In the genomic region with DNA sequence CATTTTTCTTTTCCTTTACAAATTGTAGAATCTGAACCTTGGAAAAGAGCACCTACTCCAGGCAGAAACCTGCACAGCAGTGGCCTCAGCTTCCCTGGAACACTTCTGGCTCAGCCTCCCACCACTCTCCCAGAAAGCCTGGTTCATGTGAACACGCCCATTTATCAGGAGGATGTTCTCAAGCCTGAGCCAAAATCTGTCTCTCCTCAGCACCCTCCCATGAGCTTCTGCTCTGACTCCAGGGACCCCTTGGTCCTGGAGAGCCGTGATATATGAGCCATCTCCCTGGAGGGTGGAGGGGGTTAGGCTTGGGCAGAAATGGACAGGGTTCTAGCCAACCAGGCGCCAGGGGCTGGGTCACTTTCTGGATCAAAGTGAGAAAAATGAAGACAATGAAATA, we compare ENCODE assay signal across 23 cellular contexts. TPM values are rescaled to one million over a fixed set of nuclear protein-coding genes. Genes with fewer than 3 reads are reported as not detected.
"Had no signal": no experiment of that assay in that cellular context is flagged by ENCODE, and none has a peak within 500 bp of the region (broad histone marks: within the 10 kb centered on the region; RNA-seq: fewer than 3 reads in every experiment).

No MANE protein-coding gene starts in this region.

- H3K27me3 ChIP-seq: MG63, Peyer's patch had no signal

- H3K36me3 ChIP-seq: MG63, Peyer's patch had no signal

- ATAC-seq: activated CD8-positive, alpha-beta T cell treated with anti-CD3 and anti-CD28 coated beads, Interleukin-2, amount 10 ng/mL, durations not matched to agents 7 days and 5 days; WTC11 had no signal

- H3K9me3 ChIP-seq: MG63, Peyer's patch had no signal

- H3K27ac ChIP-seq: Peyer's patch, RWPE1 had no signal

- DNase-seq: activated CD4-positive, alpha-beta T cell treated with anti-CD3 and anti-CD28 coated beads for 48 hours; activated CD4-positive, alpha-beta T cell treated with anti-CD3 and anti-CD28 coated beads, Interleukin-2, amount 50 U/mL, for 4 hours; activated CD4-positive, CD25-positive, alpha-beta regulatory T cell treated with anti-CD3 and anti-CD28 coated beads, Interleukin-2, amount 50 U/mL, for 72 hours; activated CD8-positive, alpha-beta memory T cell treated with anti-CD3 and anti-CD28 coated beads, Interleukin-2, amount 50 U/mL, for 48 hours; activated CD8-positive, alpha-beta T cell treated with anti-CD3 and anti-CD28 coated beads, Interleukin-2, amount 10 ng/mL, durations not matched to agents 7 days and 5 days; activated naive CD4-positive, alpha-beta T cell treated with anti-CD3 and anti-CD28 coated beads for 36 hours; activated T-cell treated with anti-CD3 and anti-CD28 coated beads, Interleukin-2, amount 50 U/mL, for 1 hour; amygdala; MG63; MV-4-11; NCI-H1105; NCI-H1436; NCI-H1694 treated with DMSO at 0.1 percent for 48 hours; NCI-H2081; NCI-H510A treated with DMSO at 0.1 percent for 48 hours; NCI-H69; NK-92 treated with Interleukin-12 subunit alpha and Interleukin-12 subunit beta, amount 100 ng/mL, for 24 hours; Peyer's patch; SHP77 had no signal

- H3K4me3 ChIP-seq: MG63, Peyer's patch had no signal

RNA-seq across cellular contexts. Expression of a gene that starts 10.1 kb away (rescaled TPM):
- total RNA-seq: activated CD8-positive, alpha-beta T cell treated with anti-CD3 and anti-CD28 coated beads, Interleukin-2, amount 10 ng/mL, durations not matched to agents 7 days and 5 days; activated naive CD4-positive, alpha-beta T cell treated with anti-CD3 and anti-CD28 coated beads for 36 hours; astrocyte; Peyer's patch; SK-MEL-5; WTC11 had no signal

RNA-seq across cellular contexts. Expression of a gene that starts 15.8 kb away (rescaled TPM):
- total RNA-seq: activated CD8-positive, alpha-beta T cell treated with anti-CD3 and anti-CD28 coated beads, Interleukin-2, amount 10 ng/mL, durations not matched to agents 7 days and 5 days; activated naive CD4-positive, alpha-beta T cell treated with anti-CD3 and anti-CD28 coated beads for 36 hours; astrocyte; Peyer's patch; SK-MEL-5; WTC11 had no signal

RNA-seq across cellular contexts. Expression of a gene that starts 32.4 kb away (rescaled TPM):
- total RNA-seq: activated CD8-positive, alpha-beta T cell treated with anti-CD3 and anti-CD28 coated beads, Interleukin-2, amount 10 ng/mL, durations not matched to agents 7 days and 5 days; SK-MEL-5 had no signal

RNA-seq across cellular contexts. Expression of a gene that starts 51.7 kb away (rescaled TPM):
- total RNA-seq: activated CD8-positive, alpha-beta T cell treated with anti-CD3 and anti-CD28 coated beads, Interleukin-2, amount 10 ng/mL, durations not matched to agents 7 days and 5 days; SK-MEL-5 had no signal
